15 cellular contexts compared by ENCODE assay signal in genomic region chr14:36859119-36859518, GRCh38.
DNase-seq lines count a peak whose midpoint lies in the region; TF ChIP-seq lines count a peak whose summit lies in the region.
"Had no signal": no experiment of that assay in that cellular context is flagged by ENCODE, and none has a peak within 500 bp of the region (broad histone marks: within the 10 kb centered on the region; RNA-seq: fewer than 3 reads in every experiment).

No MANE protein-coding gene starts in this region.

- TF ChIP-seq CTCF in progenitor cell of endocrine pancreas (IDR thresholded peaks at IDR 0.05; ENCODE audit: unreplicated experiment): no peak

- no peak overlapping the region for H3K9ac ChIP-seq in adipocyte (ENCODE audit: low read length)

- DNase-seq in adipocyte (ENCODE audit: low read depth): peak; percentile 71
- DNase-seq in dedifferentiated amniotic fluid mesenchymal stem cell (ENCODE audit: extremely low spot score): peak; percentile 54
- no peak for DNase-seq in progenitor cell of endocrine pancreas (ENCODE audit: low spot score, unreplicated experiment)
- no peak for DNase-seq in NCI-H1092 treated with DMSO at 0.1 percent for 48 hours (lab: John Stamatoyannopoulos, UW)
- DNase-seq in NCI-H1417 treated with DMSO at 0.1 percent for 48 hours (lab: John Stamatoyannopoulos, UW): no peak
- DNase-seq in NCI-H187 treated with DMSO at 0.1 percent for 48 hours (lab: John Stamatoyannopoulos, UW): no peak
- DNase-seq: C1 segment of cervical spinal cord; Caco-2; CD4-positive, CD25-positive, alpha-beta regulatory T cell; CD8-positive, alpha-beta T cell; DMS153; DND-41; GOT3; HFFc6 had no signal

- H3K9me3 Mint-ChIP-seq in progenitor cell of endocrine pancreas (ENCODE audit: low read depth): peaks cover 3% of the 10 kb centered on the region
- H3K9me3 Mint-ChIP-seq: HFFc6 had no signal

- H3K9me3 ChIP-seq in adipocyte (ENCODE audit: control insufficient read depth, low read length): no peaks in the 10 kb centered on the region
- H3K9me3 ChIP-seq: Caco-2, HAP-1 had no signal

- peaks cover 19% of the 10 kb centered on the region for H3K4me1 ChIP-seq in adipocyte (ENCODE audit: control insufficient read depth, insufficient read depth, low read length)
- H3K4me1 ChIP-seq: HAP-1 had no signal

- no peak overlapping the region for H3K4me3 ChIP-seq in adipocyte (ENCODE audit: low read length)
- H3K4me3 ChIP-seq: HAP-1 had no signal

- H3K27ac Mint-ChIP-seq in progenitor cell of endocrine pancreas: peak overlapping the region; percentile 24
- H3K27ac Mint-ChIP-seq: CD4-positive, CD25-positive, alpha-beta regulatory T cell; CD8-positive, alpha-beta T cell; HFFc6 had no signal

- no peaks in the 10 kb centered on the region for H3K27me3 Mint-ChIP-seq in progenitor cell of endocrine pancreas
- H3K27me3 Mint-ChIP-seq: CD4-positive, CD25-positive, alpha-beta regulatory T cell had no signal

- H3K36me3 ChIP-seq in adipocyte (ENCODE audit: control insufficient read depth, insufficient read depth, low read length, severe bottlenecking): no peaks in the 10 kb centered on the region
- H3K36me3 ChIP-seq: HAP-1 had no signal

- H3K27me3 ChIP-seq in adipocyte (replicated peaks; ENCODE audit: control insufficient read depth, insufficient read depth, low read length): peaks cover 16% of the 10 kb centered on the region

- H3K4me1 Mint-ChIP-seq in progenitor cell of endocrine pancreas (ENCODE audit: low read depth): peaks cover 26% of the 10 kb centered on the region
- H3K4me1 Mint-ChIP-seq: CD4-positive, CD25-positive, alpha-beta regulatory T cell had no signal

- H3K4me3 Mint-ChIP-seq in progenitor cell of endocrine pancreas (ENCODE audit: low read depth): no peak overlapping the region
- H3K4me3 Mint-ChIP-seq: CD4-positive, CD25-positive, alpha-beta regulatory T cell; CD8-positive, alpha-beta T cell; HFFc6 had no signal

- H3K36me3 Mint-ChIP-seq in progenitor cell of endocrine pancreas (ENCODE audit: insufficient read depth): peaks cover 3% of the 10 kb centered on the region
- H3K36me3 Mint-ChIP-seq: CD4-positive, CD25-positive, alpha-beta regulatory T cell; CD8-positive, alpha-beta T cell had no signal

Comparison
In these comparisons a context has a peak if more than half of its experiments do, and no peak if none do; other contexts are left out.
1. DNase-seq: peak in adipocyte (single experiment) and dedifferentiated amniotic fluid mesenchymal stem cell (single experiment); none in progenitor cell of endocrine pancreas (single experiment), NCI-H1092 treated with DMSO at 0.1 percent for 48 hours (single experiment), NCI-H1417 treated with DMSO at 0.1 percent for 48 hours (single experiment) and NCI-H187 treated with DMSO at 0.1 percent for 48 hours (single experiment).